ENCODE assay signal across 8 cellular contexts in the genomic region with DNA sequence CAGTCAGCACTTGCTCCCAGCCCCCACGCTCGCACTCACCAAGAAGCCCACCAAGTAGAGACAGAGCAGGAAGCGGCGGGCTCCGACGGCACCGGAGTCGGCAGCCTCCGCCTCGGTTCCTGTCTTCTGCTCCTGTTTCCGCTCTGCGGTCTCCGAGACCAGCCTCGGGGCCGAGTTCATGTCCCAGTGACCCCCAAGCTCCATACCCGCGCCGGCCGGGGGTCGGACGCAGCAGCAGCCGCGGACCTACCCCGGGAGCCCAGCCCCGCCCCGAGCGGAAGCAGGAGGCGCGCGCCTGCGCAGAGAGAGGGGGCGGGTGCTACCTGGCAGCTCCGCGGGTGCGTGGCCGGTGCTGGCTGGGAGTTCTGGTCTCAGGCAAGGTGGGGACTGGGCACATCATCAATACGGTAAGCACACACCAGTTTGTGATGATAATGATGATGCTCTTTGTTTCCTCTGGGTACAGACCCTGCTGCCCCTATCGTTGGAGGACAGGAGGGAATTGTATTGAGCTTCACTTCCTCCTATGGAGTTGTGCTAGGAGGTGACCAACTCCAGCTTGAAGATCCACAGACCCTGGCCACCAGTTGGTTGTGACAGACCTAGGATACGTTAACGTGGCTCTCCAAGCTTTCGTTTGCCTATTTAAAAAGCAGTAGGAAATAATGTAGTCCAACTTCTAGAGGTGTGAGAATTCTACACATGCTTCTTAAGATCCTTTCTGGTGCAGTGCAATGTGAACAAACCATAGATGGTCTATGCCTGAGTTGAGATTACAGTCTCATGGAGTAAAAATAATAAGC. TPM values are rescaled to one million over a fixed set of nuclear protein-coding genes. Genes with fewer than 3 reads are reported as not detected.
DNase-seq lines count a peak whose midpoint lies in the region; ATAC-seq and TF ChIP-seq lines count a peak whose summit lies in the region.

No MANE protein-coding gene starts in this region.

- DNase-seq in BE2C (peak; percentile 75), NCI-H460 (ENCODE audit: extremely low read depth, low read depth) (peak; percentile 62), ecto neural progenitor cell (ENCODE audit: low spot score) (peak; percentile 89), lower lobe of right lung (peak; percentile 93)
- peak; percentile 79 to 82 for DNase-seq in activated CD4-positive, alpha-beta T cell treated with anti-CD3 and anti-CD28 coated beads, Interleukin-2, amount 50 U/mL, for 4 hours
- peak; percentile 76 to 85 (median 78) for DNase-seq in stimulated activated CD4-positive, alpha-beta T cell treated with anti-CD3 and anti-CD28 coated beads, TNF-alpha, amount 100 ng/mL, for 24 hours (ENCODE audit: low read depth in 3 of 3)

- ATAC-seq in GM18909 (IDR thresholded peaks at IDR 0.05; ENCODE audit: poor library complexity, unreplicated experiment) = peak; percentile 93
- ATAC-seq in HG03135 (IDR thresholded peaks at IDR 0.05; ENCODE audit: unreplicated experiment) = peak; percentile 86
- peak; percentile 97 to 99 for ATAC-seq in lower lobe of right lung

- H3K27me3 ChIP-seq in BE2C (no peaks in the 10 kb centered on the region), lower lobe of right lung (ENCODE audit: low read depth) (no peaks in the 10 kb centered on the region)

- intact Hi-C loops in lower lobe of right lung (cut with DNase I) = no loop called here

- H3K9me3 ChIP-seq in BE2C (no peaks in the 10 kb centered on the region), lower lobe of right lung (no peaks in the 10 kb centered on the region)

- peak overlapping the region; percentile 81 for H3K27ac ChIP-seq in lower lobe of right lung

- TF ChIP-seq CTCF in BE2C (IDR thresholded peaks at IDR 0.05; ENCODE audit: low read depth, low read length) (no peak), lower lobe of right lung (IDR thresholded peaks at IDR 0.05) (no peak)

- H3K4me1 ChIP-seq in BE2C (no peaks in the 10 kb centered on the region), lower lobe of right lung (peaks cover 17% of the 10 kb centered on the region)

- peak overlapping the region; percentile 76 for H3K4me3 ChIP-seq in BE2C (ENCODE audit: low read depth, low read length)
- H3K4me3 ChIP-seq in lower lobe of right lung = peak overlapping the region; percentile 91

- H3K36me3 ChIP-seq in BE2C (no peaks in the 10 kb centered on the region), lower lobe of right lung (peaks cover 3% of the 10 kb centered on the region)

RNA-seq across cellular contexts. Expression of a gene that starts 25.0 kb away (rescaled TPM):
- 0.82 TPM for polyA plus RNA-seq in BE2C (2012; ENCODE audit: insufficient read depth, insufficient read length, low read depth)
- total RNA-seq in NCI-H460 (2014; rRNA removed; shearing (Covaris generic)) = 6.9 and 9.1 TPM in 2 replicates
- 2.7 and 2.9 TPM in 2 replicates for polyA plus RNA-seq in NCI-H460 (2014; cell fraction: nucleus; rRNA removed)
- 3.7 TPM for total RNA-seq in lower lobe of right lung

Comparison
In these comparisons a context has a peak if more than half of its experiments do, and no peak if none do; other contexts are left out.
1. Peak in every context shown above with its lines: DNase-seq, ATAC-seq, H3K4me3 ChIP-seq and H3K27ac ChIP-seq.